ENCODE assay signal across 1 cellular context in genomic region chr20:63739129-63740069, GRCh38.
TF ChIP-seq lines count a peak whose summit lies in the region.

A gene with protein sequence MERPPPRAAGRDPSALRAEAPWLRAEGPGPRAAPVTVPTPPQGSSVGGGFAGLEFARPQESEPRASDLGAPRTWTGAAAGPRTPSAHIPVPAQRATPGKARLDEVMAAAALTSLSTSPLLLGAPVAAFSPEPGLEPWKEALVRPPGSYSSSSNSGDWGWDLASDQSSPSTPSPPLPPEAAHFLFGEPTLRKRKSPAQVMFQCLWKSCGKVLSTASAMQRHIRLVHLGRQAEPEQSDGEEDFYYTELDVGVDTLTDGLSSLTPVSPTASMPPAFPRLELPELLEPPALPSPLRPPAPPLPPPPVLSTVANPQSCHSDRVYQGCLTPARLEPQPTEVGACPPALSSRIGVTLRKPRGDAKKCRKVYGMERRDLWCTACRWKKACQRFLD (plus strand): TSS chr20:63739776. CDS start chr20:63739913, 137 bp downstream.

TF ChIP-seq in HepG2, 621 proteins besides CTCF, POLR2A, EP300 and RAD21 (continued from another document and continues in another):
- TF ChIP-seq ZNF639 (CRISPR knock-in tag; conservative IDR thresholded peaks at IDR 0.05) (peak; percentile 93), ZNF230 (CRISPR knock-in tag; IDR thresholded peaks at IDR 0.05) (no peak; the same call in 1 of the 2 replicates), ZNF251 (CRISPR knock-in tag; IDR thresholded peaks at IDR 0.05) (no peak), ARHGAP35 (CRISPR knock-in tag; IDR thresholded peaks at IDR 0.05; ENCODE audit: borderline replicate concordance) (no peak), ZNF296 (CRISPR knock-in tag; conservative IDR thresholded peaks at IDR 0.05) (peak; percentile 82), CBX2 (IDR thresholded peaks at IDR 0.05; ENCODE audit: low read depth, low read length) (no peak), CBX2 (CRISPR knock-in tag; IDR thresholded peaks at IDR 0.05; ENCODE audit: low read depth) (no peak), TBX3 (IDR thresholded peaks at IDR 0.05; ENCODE audit: borderline replicate concordance) (no peak), NFATC3 (CRISPR knock-in tag; IDR thresholded peaks at IDR 0.05) (0 out of 2 replicates have a peak, but pooled peaks have one; percentile 46), SETDB1 (CRISPR knock-in tag; IDR thresholded peaks at IDR 0.05; ENCODE audit: borderline replicate concordance) (no peak), ZFP36L1 (CRISPR knock-in tag; IDR thresholded peaks at IDR 0.05) (peak; percentile 89), NR0B2 (CRISPR knock-in tag; IDR thresholded peaks at IDR 0.05) (no peak), HMGA1 (CRISPR knock-in tag; conservative IDR thresholded peaks at IDR 0.05) (no peak), ZNF282 (IDR thresholded peaks at IDR 0.05; ENCODE audit: partially characterized antibody) (peak; percentile 61), ZNF354B (CRISPR knock-in tag; IDR thresholded peaks at IDR 0.05) (no peak), NFE2L1 (CRISPR knock-in tag; IDR thresholded peaks at IDR 0.05; ENCODE audit: borderline replicate concordance) (no peak), WIZ (CRISPR knock-in tag; IDR thresholded peaks at IDR 0.05) (peak; percentile 38; the same call in 1 of the 2 replicates), NFKB2 (CRISPR knock-in tag; IDR thresholded peaks at IDR 0.05; ENCODE audit: borderline replicate concordance) (peak; percentile 69), POLR2G (IDR thresholded peaks at IDR 0.05; ENCODE audit: low read depth, low read length) (peak; percentile 93), NFIC (IDR thresholded peaks at IDR 0.05; ENCODE audit: low read length) (no peak; the same call in 1 of the 2 replicates), ZNF503 (CRISPR knock-in tag; IDR thresholded peaks at IDR 0.05) (peak; percentile 91), EHMT2 (IDR thresholded peaks at IDR 0.05; ENCODE audit: borderline replicate concordance, low read depth, low read length) (no peak), PRDM10 (CRISPR knock-in tag; IDR thresholded peaks at IDR 0.05; ENCODE audit: low read depth) (0 out of 2 replicates have a peak, but pooled peaks have one; percentile 37), KLF13 (CRISPR knock-in tag; IDR thresholded peaks at IDR 0.05) (0 out of 2 replicates have a peak, but pooled peaks have one; percentile 41), IKZF1 (IDR thresholded peaks at IDR 0.05) (no peak), ZNF260 (CRISPR knock-in tag; IDR thresholded peaks at IDR 0.05; ENCODE audit: borderline replicate concordance, low read depth) (0 out of 2 replicates have a peak, but pooled peaks have one; percentile 66), MAFK (conservative IDR thresholded peaks at IDR 0.05 in 1 of 2, IDR thresholded peaks at IDR 0.05 in 1 of 2; ENCODE audit: low read length in 2 of 2) (no peak), ZEB1 (IDR thresholded peaks at IDR 0.05; ENCODE audit: insufficient replicate concordance, low read depth) (no peak)
- TF ChIP-seq, protein P1, sequence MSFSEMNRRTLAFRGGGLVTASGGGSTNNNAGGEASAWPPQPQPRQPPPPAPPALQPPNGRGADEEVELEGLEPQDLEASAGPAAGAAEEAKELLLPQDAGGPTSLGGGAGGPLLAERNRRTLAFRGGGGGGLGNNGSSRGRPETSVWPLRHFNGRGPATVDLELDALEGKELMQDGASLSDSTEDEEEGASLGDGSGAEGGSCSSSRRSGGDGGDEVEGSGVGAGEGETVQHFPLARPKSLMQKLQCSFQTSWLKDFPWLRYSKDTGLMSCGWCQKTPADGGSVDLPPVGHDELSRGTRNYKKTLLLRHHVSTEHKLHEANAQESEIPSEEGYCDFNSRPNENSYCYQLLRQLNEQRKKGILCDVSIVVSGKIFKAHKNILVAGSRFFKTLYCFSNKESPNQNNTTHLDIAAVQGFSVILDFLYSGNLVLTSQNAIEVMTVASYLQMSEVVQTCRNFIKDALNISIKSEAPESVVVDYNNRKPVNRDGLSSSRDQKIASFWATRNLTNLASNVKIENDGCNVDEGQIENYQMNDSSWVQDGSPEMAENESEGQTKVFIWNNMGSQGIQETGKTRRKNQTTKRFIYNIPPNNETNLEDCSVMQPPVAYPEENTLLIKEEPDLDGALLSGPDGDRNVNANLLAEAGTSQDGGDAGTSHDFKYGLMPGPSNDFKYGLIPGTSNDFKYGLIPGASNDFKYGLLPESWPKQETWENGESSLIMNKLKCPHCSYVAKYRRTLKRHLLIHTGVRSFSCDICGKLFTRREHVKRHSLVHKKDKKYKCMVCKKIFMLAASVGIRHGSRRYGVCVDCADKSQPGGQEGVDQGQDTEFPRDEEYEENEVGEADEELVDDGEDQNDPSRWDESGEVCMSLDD (CRISPR knock-in tag; IDR thresholded peaks at IDR 0.05; ENCODE audit: borderline replicate concordance), result peak; percentile 36; the same call in 1 of the 2 replicates
- TF ChIP-seq, protein P2, sequence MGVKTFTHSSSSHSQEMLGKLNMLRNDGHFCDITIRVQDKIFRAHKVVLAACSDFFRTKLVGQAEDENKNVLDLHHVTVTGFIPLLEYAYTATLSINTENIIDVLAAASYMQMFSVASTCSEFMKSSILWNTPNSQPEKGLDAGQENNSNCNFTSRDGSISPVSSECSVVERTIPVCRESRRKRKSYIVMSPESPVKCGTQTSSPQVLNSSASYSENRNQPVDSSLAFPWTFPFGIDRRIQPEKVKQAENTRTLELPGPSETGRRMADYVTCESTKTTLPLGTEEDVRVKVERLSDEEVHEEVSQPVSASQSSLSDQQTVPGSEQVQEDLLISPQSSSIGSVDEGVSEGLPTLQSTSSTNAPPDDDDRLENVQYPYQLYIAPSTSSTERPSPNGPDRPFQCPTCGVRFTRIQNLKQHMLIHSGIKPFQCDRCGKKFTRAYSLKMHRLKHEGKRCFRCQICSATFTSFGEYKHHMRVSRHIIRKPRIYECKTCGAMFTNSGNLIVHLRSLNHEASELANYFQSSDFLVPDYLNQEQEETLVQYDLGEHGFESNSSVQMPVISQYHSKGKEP (CRISPR knock-in tag; IDR thresholded peaks at IDR 0.05), result peak; percentile 72; the same call in 1 of the 2 replicates
- TF ChIP-seq, protein P3, sequence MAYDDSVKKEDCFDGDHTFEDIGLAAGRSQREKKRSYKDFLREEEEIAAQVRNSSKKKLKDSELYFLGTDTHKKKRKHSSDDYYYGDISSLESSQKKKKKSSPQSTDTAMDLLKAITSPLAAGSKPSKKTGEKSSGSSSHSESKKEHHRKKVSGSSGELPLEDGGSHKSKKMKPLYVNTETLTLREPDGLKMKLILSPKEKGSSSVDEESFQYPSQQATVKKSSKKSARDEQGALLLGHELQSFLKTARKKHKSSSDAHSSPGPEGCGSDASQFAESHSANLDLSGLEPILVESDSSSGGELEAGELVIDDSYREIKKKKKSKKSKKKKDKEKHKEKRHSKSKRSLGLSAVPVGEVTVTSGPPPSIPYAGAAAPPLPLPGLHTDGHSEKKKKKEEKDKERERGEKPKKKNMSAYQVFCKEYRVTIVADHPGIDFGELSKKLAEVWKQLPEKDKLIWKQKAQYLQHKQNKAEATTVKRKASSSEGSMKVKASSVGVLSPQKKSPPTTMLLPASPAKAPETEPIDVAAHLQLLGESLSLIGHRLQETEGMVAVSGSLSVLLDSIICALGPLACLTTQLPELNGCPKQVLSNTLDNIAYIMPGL (CRISPR knock-in tag; IDR thresholded peaks at IDR 0.05; ENCODE audit: borderline replicate concordance in 1 of 2, low read depth in 1 of 2), result peak; percentile 84 to 87; a peak in 3 of 4 replicates
- TF ChIP-seq, protein P4, sequence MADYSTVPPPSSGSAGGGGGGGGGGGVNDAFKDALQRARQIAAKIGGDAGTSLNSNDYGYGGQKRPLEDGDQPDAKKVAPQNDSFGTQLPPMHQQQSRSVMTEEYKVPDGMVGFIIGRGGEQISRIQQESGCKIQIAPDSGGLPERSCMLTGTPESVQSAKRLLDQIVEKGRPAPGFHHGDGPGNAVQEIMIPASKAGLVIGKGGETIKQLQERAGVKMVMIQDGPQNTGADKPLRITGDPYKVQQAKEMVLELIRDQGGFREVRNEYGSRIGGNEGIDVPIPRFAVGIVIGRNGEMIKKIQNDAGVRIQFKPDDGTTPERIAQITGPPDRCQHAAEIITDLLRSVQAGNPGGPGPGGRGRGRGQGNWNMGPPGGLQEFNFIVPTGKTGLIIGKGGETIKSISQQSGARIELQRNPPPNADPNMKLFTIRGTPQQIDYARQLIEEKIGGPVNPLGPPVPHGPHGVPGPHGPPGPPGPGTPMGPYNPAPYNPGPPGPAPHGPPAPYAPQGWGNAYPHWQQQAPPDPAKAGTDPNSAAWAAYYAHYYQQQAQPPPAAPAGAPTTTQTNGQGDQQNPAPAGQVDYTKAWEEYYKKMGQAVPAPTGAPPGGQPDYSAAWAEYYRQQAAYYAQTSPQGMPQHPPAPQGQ (CRISPR knock-in tag; IDR thresholded peaks at IDR 0.05; ENCODE audit: borderline replicate concordance), result no peak
- TF ChIP-seq, protein P5, sequence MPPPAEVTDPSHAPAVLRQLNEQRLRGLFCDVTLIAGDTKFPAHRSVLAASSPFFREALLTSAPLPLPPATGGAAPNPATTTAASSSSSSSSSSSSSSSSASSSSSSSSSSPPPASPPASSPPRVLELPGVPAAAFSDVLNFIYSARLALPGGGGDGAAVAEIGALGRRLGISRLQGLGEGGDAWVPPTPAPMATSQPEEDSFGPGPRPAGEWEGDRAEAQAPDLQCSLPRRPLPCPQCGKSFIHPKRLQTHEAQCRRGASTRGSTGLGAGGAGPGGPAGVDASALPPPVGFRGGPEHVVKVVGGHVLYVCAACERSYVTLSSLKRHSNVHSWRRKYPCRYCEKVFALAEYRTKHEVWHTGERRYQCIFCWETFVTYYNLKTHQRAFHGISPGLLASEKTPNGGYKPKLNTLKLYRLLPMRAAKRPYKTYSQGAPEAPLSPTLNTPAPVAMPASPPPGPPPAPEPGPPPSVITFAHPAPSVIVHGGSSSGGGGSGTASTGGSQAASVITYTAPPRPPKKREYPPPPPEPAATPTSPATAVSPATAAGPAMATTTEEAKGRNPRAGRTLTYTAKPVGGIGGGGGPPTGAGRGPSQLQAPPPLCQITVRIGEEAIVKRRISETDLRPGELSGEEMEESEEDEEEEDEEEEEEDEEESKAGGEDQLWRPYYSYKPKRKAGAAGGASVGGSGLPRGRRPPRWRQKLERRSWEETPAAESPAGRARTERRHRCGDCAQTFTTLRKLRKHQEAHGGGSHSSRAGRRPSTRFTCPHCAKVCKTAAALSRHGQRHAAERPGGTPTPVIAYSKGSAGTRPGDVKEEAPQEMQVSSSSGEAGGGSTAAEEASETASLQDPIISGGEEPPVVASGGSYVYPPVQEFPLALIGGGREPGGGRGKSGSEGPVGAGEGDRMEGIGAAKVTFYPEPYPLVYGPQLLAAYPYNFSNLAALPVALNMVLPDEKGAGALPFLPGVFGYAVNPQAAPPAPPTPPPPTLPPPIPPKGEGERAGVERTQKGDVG (CRISPR knock-in tag; IDR thresholded peaks at IDR 0.05; ENCODE audit: borderline replicate concordance), result 0 out of 2 replicates have a peak, but pooled peaks have one; percentile 32
- TF ChIP-seq, protein P6, sequence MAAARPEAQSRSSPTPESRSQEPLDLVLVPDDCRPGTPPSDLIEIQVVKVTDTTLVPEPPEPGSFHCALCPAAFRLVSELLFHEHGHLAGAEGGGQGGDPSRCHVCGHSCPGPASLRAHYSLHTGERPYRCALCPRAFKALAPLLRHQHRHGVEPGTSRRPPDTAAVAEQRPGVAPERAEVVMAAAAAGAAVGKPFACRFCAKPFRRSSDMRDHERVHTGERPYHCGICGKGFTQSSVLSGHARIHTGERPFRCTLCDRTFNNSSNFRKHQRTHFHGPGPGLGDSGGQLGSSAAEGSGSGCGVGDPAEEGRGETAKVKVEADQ (CRISPR knock-in tag; IDR thresholded peaks at IDR 0.05; ENCODE audit: borderline replicate concordance), result no peak; the same call in 1 of the 2 replicates
